Comparison of ENCODE assay signal across 8 cellular contexts in the genomic region with DNA sequence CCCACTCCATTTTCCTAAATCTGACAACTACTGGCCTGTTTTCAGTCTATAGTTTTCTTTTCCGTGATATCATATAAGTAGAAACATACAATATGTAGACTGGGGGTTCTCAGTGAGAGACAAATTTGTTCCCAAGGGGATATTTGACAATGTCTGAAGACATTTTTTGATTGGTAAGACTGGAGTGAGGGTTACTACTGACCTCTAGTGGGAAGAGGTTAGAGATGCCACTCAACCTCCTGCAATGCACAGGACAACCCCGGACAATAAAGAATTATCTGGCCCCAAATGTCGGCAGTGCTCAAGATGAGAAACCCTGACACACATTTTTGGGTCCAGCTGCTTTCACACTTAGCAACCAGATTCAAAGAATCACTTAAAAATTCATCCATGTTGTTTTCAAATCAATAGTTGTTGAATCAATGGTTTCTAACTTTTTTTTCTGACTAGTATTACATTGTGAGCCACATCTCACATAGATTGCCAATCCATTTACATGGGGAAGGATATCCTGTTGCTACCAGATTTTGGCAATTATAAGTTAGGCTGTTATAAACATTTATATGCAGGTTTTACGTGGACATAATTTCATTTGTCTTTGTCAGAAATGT.
DNase-seq lines count a peak whose midpoint lies in the region; ATAC-seq and TF ChIP-seq lines count a peak whose summit lies in the region.

No MANE protein-coding gene starts in this region.

- H3K36me3 Mint-ChIP-seq in activated T-helper 1 cell treated with anti-CD3 and anti-CD28 coated beads, Interleukin-12 subunit alpha, Interleukin-12 subunit beta, Interleukin-2, Interleukin-4 antibody, amounts not matched to agents 30 ng/mL and 10 ng/mL and 1 ng/mL, durations not matched to agents 14 hours and 24 hours and 36 hours (ENCODE audit: low read depth): no peaks in the 10 kb centered on the region

- ATAC-seq in heart right ventricle: no peak
- ATAC-seq in gastrocnemius medialis: no peak

- in situ Hi-C loops in gastrocnemius medialis (cut with MboI; ENCODE audit: low sequenced_read_pairs in 4 of 4): no loop called here

- H3K9me3 Mint-ChIP-seq in activated T-helper 1 cell treated with anti-CD3 and anti-CD28 coated beads, Interleukin-12 subunit alpha, Interleukin-12 subunit beta, Interleukin-2, Interleukin-4 antibody, amounts not matched to agents 30 ng/mL and 10 ng/mL and 1 ng/mL, durations not matched to agents 14 hours and 24 hours and 36 hours: peaks cover 6% of the 10 kb centered on the region

- peak; percentile 2 to 33 for DNase-seq in cardiac muscle cell (ENCODE audit: low read depth in 1 of 2, low spot score in 1 of 2)
- no peak for DNase-seq in heart right ventricle
- peak; percentile 2 for DNase-seq in HK-2 (ENCODE audit: unreplicated experiment)
- DNase-seq in RPMI7951 (ENCODE audit: low read depth): peak; percentile 15
- DNase-seq in iPS DF 19.7 (ENCODE audit: low read depth, low spot score): peak; percentile 33
- DNase-seq in stimulated activated CD4-positive, alpha-beta T cell treated with anti-CD3 and anti-CD28 coated beads, Interleukin-2, amount 100 ng/mL, for 48 hours: no peak
- no peak for DNase-seq in activated T-helper 1 cell treated with anti-CD3 and anti-CD28 coated beads, Interleukin-12 subunit alpha, Interleukin-12 subunit beta, Interleukin-2, Interleukin-4 antibody, amounts not matched to agents 30 ng/mL and 10 ng/mL and 1 ng/mL, durations not matched to agents 14 hours and 24 hours and 36 hours (ENCODE audit: low spot score)
- DNase-seq in gastrocnemius medialis: no peak

- WGBS in heart right ventricle, 2 donors: 28 to 30% methylated on average over 4 of the region's 4 CpGs

- H3K9me3 ChIP-seq in cardiac muscle cell (ENCODE audit: low read depth) (no peaks in the 10 kb centered on the region), heart right ventricle (peaks cover 0 to 12% (median 0%) of the 10 kb centered on the region in 11 donors), gastrocnemius medialis (no peaks in the 10 kb centered on the region)

- H3K27ac Mint-ChIP-seq in activated T-helper 1 cell treated with anti-CD3 and anti-CD28 coated beads, Interleukin-12 subunit alpha, Interleukin-12 subunit beta, Interleukin-2, Interleukin-4 antibody, amounts not matched to agents 30 ng/mL and 10 ng/mL and 1 ng/mL, durations not matched to agents 14 hours and 24 hours and 36 hours: no peak overlapping the region

- intact Hi-C loops in heart right ventricle (cut with DNase I): no loop called here
- intact Hi-C loops in activated T-helper 1 cell treated with anti-CD3 and anti-CD28 coated beads, Interleukin-12 subunit alpha, Interleukin-12 subunit beta, Interleukin-2, Interleukin-4 antibody, amounts not matched to agents 30 ng/mL and 10 ng/mL and 1 ng/mL, durations not matched to agents 14 hours and 24 hours and 36 hours (cut with micrococcal nuclease): loop anchor here (5.0 kb wide), 1 partner anchor 917 kb away; no protein-coding TSS in a partner anchor
- intact Hi-C loops in gastrocnemius medialis (cut with DNase I; ENCODE audit: low total_unique reads): no loop called here

- TF ChIP-seq CTCF in cardiac muscle cell (IDR thresholded peaks at IDR 0.05; ENCODE audit: low read depth, low read length) (peak; percentile 31), heart right ventricle (IDR thresholded peaks at IDR 0.05) (peak in 3 of 9 donors; percentile 16 to 34 (median 29)), gastrocnemius medialis (IDR thresholded peaks at IDR 0.05 in 4 of 5, conservative IDR thresholded peaks at IDR 0.05 in 1 of 5) (no peak)

- H3K27me3 ChIP-seq in cardiac muscle cell (no peaks in the 10 kb centered on the region), heart right ventricle (no peaks in the 10 kb centered on the region), gastrocnemius medialis (no peaks in the 10 kb centered on the region)

- no peaks in the 10 kb centered on the region for H3K4me1 Mint-ChIP-seq in activated T-helper 1 cell treated with anti-CD3 and anti-CD28 coated beads, Interleukin-12 subunit alpha, Interleukin-12 subunit beta, Interleukin-2, Interleukin-4 antibody, amounts not matched to agents 30 ng/mL and 10 ng/mL and 1 ng/mL, durations not matched to agents 14 hours and 24 hours and 36 hours (ENCODE audit: low read depth)

- no peaks in the 10 kb centered on the region for H3K36me3 ChIP-seq in cardiac muscle cell
- H3K36me3 ChIP-seq in heart right ventricle: no peaks in the 10 kb centered on the region
- H3K36me3 ChIP-seq in gastrocnemius medialis: no peaks in the 10 kb centered on the region

- H3K4me3 Mint-ChIP-seq in activated T-helper 1 cell treated with anti-CD3 and anti-CD28 coated beads, Interleukin-12 subunit alpha, Interleukin-12 subunit beta, Interleukin-2, Interleukin-4 antibody, amounts not matched to agents 30 ng/mL and 10 ng/mL and 1 ng/mL, durations not matched to agents 14 hours and 24 hours and 36 hours: no peak overlapping the region

- H3K4me1 ChIP-seq in cardiac muscle cell (ENCODE audit: low read depth) (no peaks in the 10 kb centered on the region), heart right ventricle (no peaks in the 10 kb centered on the region), gastrocnemius medialis (no peaks in the 10 kb centered on the region)

- H3K27ac ChIP-seq in cardiac muscle cell (no peak overlapping the region), heart right ventricle (no peak overlapping the region), gastrocnemius medialis (no peak overlapping the region)

- TF ChIP-seq POLR2A in gastrocnemius medialis (IDR thresholded peaks at IDR 0.05): no peak

- H3K4me3 ChIP-seq in cardiac muscle cell (no peak overlapping the region), heart right ventricle (no peak overlapping the region), gastrocnemius medialis (no peak overlapping the region)

- no peaks in the 10 kb centered on the region for H3K27me3 Mint-ChIP-seq in activated T-helper 1 cell treated with anti-CD3 and anti-CD28 coated beads, Interleukin-12 subunit alpha, Interleukin-12 subunit beta, Interleukin-2, Interleukin-4 antibody, amounts not matched to agents 30 ng/mL and 10 ng/mL and 1 ng/mL, durations not matched to agents 14 hours and 24 hours and 36 hours (ENCODE audit: insufficient read depth)

Comparison
In these comparisons a context has a peak if more than half of its experiments do, and no peak if none do; other contexts are left out.
1. DNase-seq: peak in cardiac muscle cell (2 of 2), HK-2 (single experiment), RPMI7951 (single experiment) and iPS DF 19.7 (single experiment); none in heart right ventricle (0 of 2), stimulated activated CD4-positive, alpha-beta T cell treated with anti-CD3 and anti-CD28 coated beads, Interleukin-2, amount 100 ng/mL, for 48 hours (0 of 2), activated T-helper 1 cell treated with anti-CD3 and anti-CD28 coated beads, Interleukin-12 subunit alpha, Interleukin-12 subunit beta, Interleukin-2, Interleukin-4 antibody, amounts not matched to agents 30 ng/mL and 10 ng/mL and 1 ng/mL, durations not matched to agents 14 hours and 24 hours and 36 hours (single experiment) and gastrocnemius medialis (0 of 2).